ENCODE assay signal across 14 cellular contexts in genomic region chr4:82784615-82785247, GRCh38. TPM values are rescaled to one million over a fixed set of nuclear protein-coding genes. Genes with fewer than 3 reads are reported as not detected.
DNase-seq lines count a peak whose midpoint lies in the region; ATAC-seq and TF ChIP-seq lines count a peak whose summit lies in the region.
"Had no signal": no experiment of that assay in that cellular context is flagged by ENCODE, and none has a peak within 500 bp of the region (broad histone marks: within the 10 kb centered on the region; RNA-seq: fewer than 3 reads in every experiment).

No MANE protein-coding gene starts in this region.

- peaks cover 6% of the 10 kb centered on the region for H3K79me2 ChIP-seq in ACC112 (ENCODE audit: control insufficient read depth, insufficient read depth, low read length, unreplicated experiment)

- peaks cover 38% of the 10 kb centered on the region for H3K4me1 ChIP-seq in ACC112 (ENCODE audit: control insufficient read depth, insufficient read depth, low read length, unreplicated experiment)
- H3K4me1 ChIP-seq in HUES6 (ENCODE audit: control insufficient read depth, insufficient read depth, low read length), result peaks cover 39% of the 10 kb centered on the region
- H3K4me1 ChIP-seq in left lung, result peaks cover 8 to 18% of the 10 kb centered on the region in 2 donors
- no peaks in the 10 kb centered on the region for H3K4me1 ChIP-seq in psoas muscle

- peak overlapping the region; percentile 14 for H3K9ac ChIP-seq in HUES6 (ENCODE audit: low read length)

- peak overlapping the region; percentile 84 for H3K27ac ChIP-seq in ACC112 (ENCODE audit: low read depth, low read length)
- H3K27ac ChIP-seq in HUES6 (ENCODE audit: low read depth, low read length), result peak overlapping the region; percentile 28; the same call in 1 of the 2 replicates
- peak overlapping the region; percentile 56 for H3K27ac ChIP-seq in layer of hippocampus (ENCODE audit: low read depth, low read length)
- H3K27ac ChIP-seq in left lung, result no peak overlapping the region
- H3K27ac ChIP-seq in psoas muscle, result no peak overlapping the region

- no peak for TF ChIP-seq CTCF in left lung (IDR thresholded peaks at IDR 0.05)
- TF ChIP-seq CTCF in psoas muscle (IDR thresholded peaks at IDR 0.05), result no peak

- ATAC-seq in left lung (no peak), psoas muscle (no peak)
- ATAC-seq: Panc1 had no signal

- H3K9me3 ChIP-seq in HUES6 (ENCODE audit: control insufficient read depth, insufficient read depth, low read depth, low read length) (no peaks in the 10 kb centered on the region), left lung (no peaks in the 10 kb centered on the region), psoas muscle (no peaks in the 10 kb centered on the region)
- H3K9me3 ChIP-seq: adrenal gland had no signal

- H3K36me3 ChIP-seq in ACC112 (ENCODE audit: insufficient read depth, low read length) (no peaks in the 10 kb centered on the region), HUES6 (ENCODE audit: control insufficient read depth, insufficient read depth, low read length) (no peaks in the 10 kb centered on the region), left lung (no peaks in the 10 kb centered on the region), psoas muscle (ENCODE audit: insufficient read depth in 1 of 2, low read depth in 1 of 2) (no peaks in the 10 kb centered on the region)
- H3K36me3 ChIP-seq: adrenal gland had no signal

- H3K4me3 ChIP-seq in ACC112 (ENCODE audit: low read depth, low read length) (peak overlapping the region; percentile 67), HUES6 (ENCODE audit: low read depth, low read length) (peak overlapping the region; percentile 38), left lung (no peak overlapping the region), psoas muscle (no peak overlapping the region)

- H3K27me3 ChIP-seq in ACC112 (ENCODE audit: insufficient read depth, low read length) (no peaks in the 10 kb centered on the region), HUES6 (ENCODE audit: control insufficient read depth, insufficient read depth, low read length) (peaks cover 87% of the 10 kb centered on the region), layer of hippocampus (ENCODE audit: control insufficient read depth, insufficient read depth, low read length) (no peaks in the 10 kb centered on the region), left lung (no peaks in the 10 kb centered on the region), psoas muscle (ENCODE audit: insufficient read depth in 3 of 3, low read length in 2 of 3) (no peaks in the 10 kb centered on the region)
- H3K27me3 ChIP-seq: adrenal gland had no signal

- 34 to 38% (median 37%) methylated on average over 6 of the region's 6 CpGs for WGBS in psoas muscle, 3 donors

- H2AFZ ChIP-seq in ACC112 (ENCODE audit: low read length, unreplicated experiment), result peak overlapping the region; percentile 75

- intact Hi-C loops in left lung (cut with DNase I) (no loop called here), psoas muscle (cut with DNase I) (no loop called here)

- peak; percentile 53 for DNase-seq in astrocyte of the hippocampus (ENCODE audit: low read depth, low spot score)
- DNase-seq in mucosa of gallbladder (ENCODE audit: low spot score), result no peak
- no peak for DNase-seq in left lung
- no peak for DNase-seq in globus pallidus (ENCODE audit: low spot score)
- DNase-seq in psoas muscle, result no peak
- DNase-seq: activated CD4-positive, alpha-beta T cell treated with anti-CD3 and anti-CD28 coated beads, Interleukin-2, amount 50 U/mL, for 1 hour; CD4-positive, alpha-beta T cell; midbrain; stimulated activated CD4-positive, alpha-beta T cell treated with anti-CD3 and anti-CD28 coated beads, Interleukin-2, amount 100 ng/mL, for 24 hours had no signal

RNA-seq across cellular contexts. Expression of gene SCD5, which starts 13.9 kb away (rescaled TPM):
- total RNA-seq in mucosa of gallbladder (22.9 TPM), left lung (10 to 100 TPM; 12.5 to 30.0 TPM), psoas muscle (1 to 10 TPM in 1 of 4 donors, under 1 TPM in 3; 0.61 to 1.6 (median 0.68) TPM)
- 1 to 10 TPM in 2 of 3 donors, under 1 TPM in 1; 0.73 to 1.5 (median 1.3) TPM for polyA plus RNA-seq in psoas muscle

Comparison
In these comparisons a context has a peak if more than half of its experiments do, and no peak if none do; other contexts are left out.
1. H3K27ac ChIP-seq: peak in ACC112 (single experiment), HUES6 (single experiment) and layer of hippocampus (single experiment); none in left lung (0 of 2) and psoas muscle (single experiment).
2. H3K4me3 ChIP-seq: peak in ACC112 (single experiment) and HUES6 (single experiment); none in left lung (0 of 2) and psoas muscle (single experiment).